Comparison of ENCODE assay signal across 10 cellular contexts in the genomic region with DNA sequence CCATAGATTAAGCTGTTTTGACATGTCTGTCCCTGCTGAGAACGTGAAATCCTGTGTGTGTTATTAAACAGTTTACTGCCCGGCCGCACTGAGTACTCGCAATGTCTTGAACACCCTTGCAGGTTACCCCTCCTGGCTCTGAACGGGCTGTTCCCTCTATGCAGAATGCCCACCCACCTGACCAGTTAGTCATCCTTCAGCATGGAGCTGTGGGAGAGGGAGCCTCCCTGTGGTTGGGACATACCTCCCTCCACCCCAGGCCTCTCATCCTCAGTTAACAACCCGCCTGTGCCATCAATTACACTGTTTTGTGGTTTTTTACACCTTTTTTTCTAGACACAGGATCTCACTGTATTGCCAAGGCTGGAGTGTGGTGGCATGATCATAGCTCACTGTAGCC. TPM values are rescaled to one million over a fixed set of nuclear protein-coding genes. Genes with fewer than 3 reads are reported as not detected.
DNase-seq lines count a peak whose midpoint lies in the region; ATAC-seq and TF ChIP-seq lines count a peak whose summit lies in the region.
"Had no signal": no experiment of that assay in that cellular context is flagged by ENCODE, and none has a peak within 500 bp of the region (broad histone marks: within the 10 kb centered on the region; RNA-seq: fewer than 3 reads in every experiment).

No MANE protein-coding gene starts in this region.

- no peaks in the 10 kb centered on the region for H3K36me3 ChIP-seq in lower lobe of right lung

- intact Hi-C loops in lower lobe of right lung (cut with DNase I): no loop called here

- H3K4me1 ChIP-seq in lower lobe of right lung: peaks cover 30% of the 10 kb centered on the region

- H3K27me3 ChIP-seq in lower lobe of right lung (ENCODE audit: low read depth): no peaks in the 10 kb centered on the region

- no peaks in the 10 kb centered on the region for H3K9me3 ChIP-seq in lower lobe of right lung

- H3K4me3 ChIP-seq in choroid plexus epithelial cell (ENCODE audit: low read depth, low read length) (no peak overlapping the region), lower lobe of right lung (no peak overlapping the region)

- TF ChIP-seq CTCF in choroid plexus epithelial cell (conservative IDR thresholded peaks at IDR 0.05; ENCODE audit: low read depth, low read length): peak; percentile 30
- no peak for TF ChIP-seq CTCF in lower lobe of right lung (IDR thresholded peaks at IDR 0.05)

- DNase-seq in ELF-1 (ENCODE audit: low read depth, low spot score) (peak; percentile 32), HT1080 (ENCODE audit: low read depth) (peak; percentile 77), choroid plexus epithelial cell (ENCODE audit: low read depth) (peak; percentile 67), lower lobe of right lung (no peak), DMS 273 treated with DMSO at 0.1 percent for 48 hours (lab: John Stamatoyannopoulos, UW) (no peak), caudate nucleus (lab: John Stamatoyannopoulos, UW) (no peak)
- DNase-seq: activated CD4-positive, CD25-positive, alpha-beta regulatory T cell; activated naive CD4-positive, alpha-beta T cell treated with Interleukin-2 at 50 U/mL for 16 hours; NCI-H1694 treated with DMSO at 0.1 percent for 48 hours had no signal

- H3K27ac ChIP-seq in lower lobe of right lung (no peak overlapping the region), caudate nucleus (ENCODE audit: low read depth, low read length) (no peak overlapping the region)

- ATAC-seq in lower lobe of right lung (peak; percentile 20 to 52), HG03175 (IDR thresholded peaks at IDR 0.05; ENCODE audit: unreplicated experiment) (no peak)

RNA-seq across cellular contexts. Expression of a gene that starts 26.0 kb away (rescaled TPM):
- 107 and 115 TPM in 2 replicates for total RNA-seq in HT1080 (2014; rRNA removed; shearing (Covaris generic))
- polyA plus RNA-seq in HT1080 (2015; cell fraction: cytosol; rRNA removed): 61.9 and 68.8 TPM in 2 replicates
- 152 and 158 TPM in 2 replicates for polyA plus RNA-seq in HT1080 (2015; cell fraction: nucleus; rRNA removed)
- total RNA-seq in lower lobe of right lung: 124 TPM

Comparison
In these comparisons a context has a peak if more than half of its experiments do, and no peak if none do; other contexts are left out.
1. DNase-seq: peak in ELF-1 (single experiment), HT1080 (single experiment) and choroid plexus epithelial cell (single experiment); none in lower lobe of right lung (single experiment), DMS 273 treated with DMSO at 0.1 percent for 48 hours (single experiment) and caudate nucleus (0 of 61).